ENCODE assay signal across 19 cellular contexts in the genomic region with DNA sequence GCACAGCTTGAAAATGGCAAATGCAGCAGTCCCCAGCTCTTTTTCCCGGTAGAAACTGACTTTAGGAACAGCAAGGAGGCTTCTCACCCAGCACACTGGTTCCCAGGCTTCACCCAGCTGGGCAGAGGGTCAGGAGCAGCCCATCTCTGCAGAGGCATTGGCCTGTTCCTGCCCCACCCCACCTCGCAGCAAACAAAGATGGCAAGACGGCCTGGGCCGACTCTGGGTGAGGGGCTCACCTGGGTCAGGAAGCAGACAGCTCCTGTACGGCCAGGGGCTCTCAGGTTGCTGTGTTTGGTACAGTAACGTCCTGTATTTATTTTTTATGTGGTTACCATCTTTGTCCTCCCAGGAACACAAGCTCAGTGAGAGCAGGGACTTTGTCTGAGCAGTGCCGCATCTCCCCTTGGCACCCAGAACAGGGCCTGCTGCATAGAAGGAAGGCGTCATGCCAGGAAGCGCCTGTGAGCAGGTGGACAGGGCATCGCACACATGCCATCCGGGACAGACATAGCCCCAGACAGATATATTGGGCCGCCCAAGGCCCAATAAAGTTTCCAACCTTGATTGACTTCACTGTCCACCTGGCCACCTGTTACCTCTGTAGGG.
DNase-seq lines count a peak whose midpoint lies in the region; ATAC-seq and TF ChIP-seq lines count a peak whose summit lies in the region.
"Had no signal": no experiment of that assay in that cellular context is flagged by ENCODE, and none has a peak within 500 bp of the region (broad histone marks: within the 10 kb centered on the region; RNA-seq: fewer than 3 reads in every experiment).

No MANE protein-coding gene starts in this region.

- no peaks in the 10 kb centered on the region for H3K27me3 ChIP-seq in CD8-positive, alpha-beta T cell (ENCODE audit: insufficient read depth, low read length)
- H3K27me3 ChIP-seq in WERI-Rb-1 (ENCODE audit: insufficient read depth, low read depth, severe bottlenecking): no peaks in the 10 kb centered on the region

- no peaks in the 10 kb centered on the region for H3K27me3 Mint-ChIP-seq in activated CD4-positive, alpha-beta T cell treated with anti-CD3 and anti-CD28 coated beads, Interleukin-2, amount 10 ng/mL, durations not matched to agents 7 days and 5 days
- H3K27me3 Mint-ChIP-seq in CD8-positive, alpha-beta T cell (ENCODE audit: low read depth): peaks cover 4% of the 10 kb centered on the region
- no peaks in the 10 kb centered on the region for H3K27me3 Mint-ChIP-seq in activated T-cell treated with anti-CD3 and anti-CD28 coated beads, Interleukin-2, amount 50 U/mL, for 72 hours (ENCODE audit: low read depth)
- peaks cover 1 to 16% (median 6%) of the 10 kb centered on the region in 5 donors for H3K27me3 Mint-ChIP-seq in naive thymus-derived CD8-positive, alpha-beta T cell

- TF ChIP-seq CTCF in CD8-positive, alpha-beta T cell (IDR thresholded peaks at IDR 0.05): no peak
- TF ChIP-seq CTCF in WERI-Rb-1 (IDR thresholded peaks at IDR 0.05; ENCODE audit: low read depth, low read length): no peak

- H3K4me3 Mint-ChIP-seq in activated CD4-positive, alpha-beta T cell treated with anti-CD3 and anti-CD28 coated beads, Interleukin-2, amount 10 ng/mL, durations not matched to agents 7 days and 5 days: peak overlapping the region; percentile 18
- peak overlapping the region; percentile 42 for H3K4me3 Mint-ChIP-seq in CD8-positive, alpha-beta T cell
- H3K4me3 Mint-ChIP-seq in activated T-cell treated with anti-CD3 and anti-CD28 coated beads, Interleukin-2, amount 50 U/mL, for 72 hours: peak overlapping the region in 1 of 2 donors; percentile 64
- H3K4me3 Mint-ChIP-seq in naive thymus-derived CD8-positive, alpha-beta T cell: peak overlapping the region in 2 of 10 donors; percentile 49 to 71

- H3K36me3 Mint-ChIP-seq in activated CD4-positive, alpha-beta T cell treated with anti-CD3 and anti-CD28 coated beads, Interleukin-2, amount 10 ng/mL, durations not matched to agents 7 days and 5 days (ENCODE audit: low read depth): no peaks in the 10 kb centered on the region
- H3K36me3 Mint-ChIP-seq in CD8-positive, alpha-beta T cell: no peaks in the 10 kb centered on the region
- H3K36me3 Mint-ChIP-seq in activated T-cell treated with anti-CD3 and anti-CD28 coated beads, Interleukin-2, amount 50 U/mL, for 72 hours (ENCODE audit: insufficient read depth in 2 of 2): no peaks in the 10 kb centered on the region
- no peaks in the 10 kb centered on the region for H3K36me3 Mint-ChIP-seq in naive thymus-derived CD8-positive, alpha-beta T cell

- DNase-seq in activated CD4-positive, alpha-beta T cell treated with anti-CD3 and anti-CD28 coated beads, Interleukin-2, amount 10 ng/mL, durations not matched to agents 7 days and 5 days: peak; percentile 24
- DNase-seq in activated CD4-positive, alpha-beta T cell treated with anti-CD3 and anti-CD28 coated beads, Interleukin-2, amount 50 U/mL, for 1 hour: no peak
- no peak for DNase-seq in CD8-positive, alpha-beta T cell
- DNase-seq in activated T-cell treated with anti-CD3 and anti-CD28 coated beads, Interleukin-2, amount 50 U/mL, for 72 hours: no peak
- DNase-seq in ureter (ENCODE audit: low spot score) (peak; percentile 40), WERI-Rb-1 (no peak)
- no peak for DNase-seq in naive thymus-derived CD8-positive, alpha-beta T cell
- DNase-seq: 8988T; EL; Kasumi-1; NCI-H1694; NCI-H2081; NCI-H2171; NCI-H345; NCI-H524; NCI-H774; NK-92 treated with Interleukin-12 subunit alpha and Interleukin-12 subunit beta, amount 100 ng/mL, for 24 hours had no signal

- peak overlapping the region; percentile 67 for H3K27ac Mint-ChIP-seq in activated CD4-positive, alpha-beta T cell treated with anti-CD3 and anti-CD28 coated beads, Interleukin-2, amount 10 ng/mL, durations not matched to agents 7 days and 5 days
- H3K27ac Mint-ChIP-seq in CD8-positive, alpha-beta T cell: peak overlapping the region; percentile 53
- H3K27ac Mint-ChIP-seq in activated T-cell treated with anti-CD3 and anti-CD28 coated beads, Interleukin-2, amount 50 U/mL, for 72 hours: peak overlapping the region; percentile 66
- no peak overlapping the region for H3K27ac Mint-ChIP-seq in naive thymus-derived CD8-positive, alpha-beta T cell

- H3K4me3 ChIP-seq in CD8-positive, alpha-beta T cell (ENCODE audit: low read depth, low read length): no peak overlapping the region
- H3K4me3 ChIP-seq in WERI-Rb-1 (ENCODE audit: low read depth, low read length): no peak overlapping the region

- POLR2A ChIA-PET in activated CD4-positive, alpha-beta T cell treated with anti-CD3 and anti-CD28 coated beads, Interleukin-2, amount 10 ng/mL, durations not matched to agents 7 days and 5 days (lab: Charles Lee): no interaction called here
- POLR2A ChIA-PET in CD8-positive, alpha-beta T cell (lab: Charles Lee): no interaction called here
- POLR2A ChIA-PET in naive thymus-derived CD8-positive, alpha-beta T cell (lab: Charles Lee): no interaction called here

- H3K36me3 ChIP-seq in CD8-positive, alpha-beta T cell (ENCODE audit: insufficient read depth, low read length): no peaks in the 10 kb centered on the region
- no peaks in the 10 kb centered on the region for H3K36me3 ChIP-seq in WERI-Rb-1

- peaks cover 37% of the 10 kb centered on the region for H3K4me1 Mint-ChIP-seq in activated CD4-positive, alpha-beta T cell treated with anti-CD3 and anti-CD28 coated beads, Interleukin-2, amount 10 ng/mL, durations not matched to agents 7 days and 5 days
- H3K4me1 Mint-ChIP-seq in CD8-positive, alpha-beta T cell (ENCODE audit: low read depth): peaks cover 38% of the 10 kb centered on the region
- no peaks in the 10 kb centered on the region for H3K4me1 Mint-ChIP-seq in activated T-cell treated with anti-CD3 and anti-CD28 coated beads, Interleukin-2, amount 50 U/mL, for 72 hours (ENCODE audit: low read depth)
- H3K4me1 Mint-ChIP-seq in naive thymus-derived CD8-positive, alpha-beta T cell: peaks cover 0 to 44% (median 3%) of the 10 kb centered on the region in 4 donors

- intact Hi-C loops in CD8-positive, alpha-beta T cell (cut with DNase I, micrococcal nuclease): no loop called here

- no peaks in the 10 kb centered on the region for H3K9me3 Mint-ChIP-seq in activated CD4-positive, alpha-beta T cell treated with anti-CD3 and anti-CD28 coated beads, Interleukin-2, amount 10 ng/mL, durations not matched to agents 7 days and 5 days
- H3K9me3 Mint-ChIP-seq in CD8-positive, alpha-beta T cell: no peaks in the 10 kb centered on the region
- H3K9me3 Mint-ChIP-seq in activated T-cell treated with anti-CD3 and anti-CD28 coated beads, Interleukin-2, amount 50 U/mL, for 72 hours: no peaks in the 10 kb centered on the region
- no peaks in the 10 kb centered on the region for H3K9me3 Mint-ChIP-seq in naive thymus-derived CD8-positive, alpha-beta T cell

- ATAC-seq in CD8-positive, alpha-beta T cell: no peak
- ATAC-seq in activated T-cell treated with anti-CD3 and anti-CD28 coated beads, Interleukin-2, amount 50 U/mL, for 72 hours (replicated peaks in 1 of 2): no peak
- ATAC-seq in naive thymus-derived CD8-positive, alpha-beta T cell: no peak
- ATAC-seq: Panc1 had no signal

- CTCF ChIA-PET in activated CD4-positive, alpha-beta T cell treated with anti-CD3 and anti-CD28 coated beads, Interleukin-2, amount 10 ng/mL, durations not matched to agents 7 days and 5 days (lab: Charles Lee): no interaction called here
- CTCF ChIA-PET in CD8-positive, alpha-beta T cell (lab: Charles Lee): no interaction called here

- peaks cover 17% of the 10 kb centered on the region for H3K4me1 ChIP-seq in CD8-positive, alpha-beta T cell (ENCODE audit: insufficient read depth, low read length)

- H3K27ac ChIP-seq in CD8-positive, alpha-beta T cell (ENCODE audit: low read depth, low read length): no peak overlapping the region
- no peak overlapping the region for H3K27ac ChIP-seq in WERI-Rb-1
- H3K27ac ChIP-seq: C4-2B had no signal

- H3K9me3 ChIP-seq in CD8-positive, alpha-beta T cell (ENCODE audit: low read length): no peaks in the 10 kb centered on the region
- H3K9me3 ChIP-seq in WERI-Rb-1 (ENCODE audit: severe bottlenecking): no peaks in the 10 kb centered on the region

Comparison
In these comparisons a context has a peak if more than half of its experiments do, and no peak if none do; other contexts are left out.
1. DNase-seq: peak in activated CD4-positive, alpha-beta T cell treated with anti-CD3 and anti-CD28 coated beads, Interleukin-2, amount 10 ng/mL, durations not matched to agents 7 days and 5 days (single experiment) and ureter (single experiment); none in activated CD4-positive, alpha-beta T cell treated with anti-CD3 and anti-CD28 coated beads, Interleukin-2, amount 50 U/mL, for 1 hour (single experiment), CD8-positive, alpha-beta T cell (0 of 7), activated T-cell treated with anti-CD3 and anti-CD28 coated beads, Interleukin-2, amount 50 U/mL, for 72 hours (0 of 2), WERI-Rb-1 (single experiment) and naive thymus-derived CD8-positive, alpha-beta T cell (0 of 10).
2. H3K27ac Mint-ChIP-seq: peak in activated CD4-positive, alpha-beta T cell treated with anti-CD3 and anti-CD28 coated beads, Interleukin-2, amount 10 ng/mL, durations not matched to agents 7 days and 5 days (single experiment), CD8-positive, alpha-beta T cell (single experiment) and activated T-cell treated with anti-CD3 and anti-CD28 coated beads, Interleukin-2, amount 50 U/mL, for 72 hours (single experiment); none in naive thymus-derived CD8-positive, alpha-beta T cell (0 of 10).